Comparison of ENCODE assay signal across 29 cellular contexts in the genomic region with DNA sequence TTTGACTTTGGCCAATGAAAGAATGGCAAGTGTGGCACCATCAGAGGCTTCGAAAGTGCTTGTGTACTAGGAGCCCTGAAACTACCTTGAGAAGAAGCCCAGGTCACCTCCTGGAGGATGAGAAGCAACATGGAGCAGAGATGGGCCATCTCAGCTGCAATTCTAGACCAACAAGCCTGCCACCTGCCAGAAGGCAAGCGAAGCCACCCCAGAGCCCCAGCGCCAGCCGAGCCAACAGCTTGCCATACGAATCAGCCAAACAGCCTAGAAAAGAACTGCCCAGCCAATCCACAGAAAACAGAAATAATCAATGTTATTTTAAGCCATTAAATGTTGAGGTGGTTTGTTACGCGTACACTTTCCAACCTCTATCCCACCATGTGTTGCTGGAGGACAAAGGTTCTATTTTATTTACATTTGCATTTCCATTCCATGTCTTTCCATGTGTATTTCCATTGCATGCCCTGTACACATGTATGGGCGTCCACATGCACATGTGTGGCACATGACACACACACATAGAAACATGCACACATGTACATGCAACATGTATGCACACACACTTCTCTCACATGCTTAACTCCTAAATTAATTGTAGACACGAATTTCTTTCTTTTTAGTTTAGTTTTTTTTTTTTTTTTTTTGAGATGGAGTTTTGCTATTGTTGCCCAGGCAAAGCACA.
"Had no signal": no experiment of that assay in that cellular context is flagged by ENCODE, and none has a peak within 500 bp of the region (broad histone marks: within the 10 kb centered on the region; RNA-seq: fewer than 3 reads in every experiment).

No MANE protein-coding gene starts in this region.

- H3K4me1 ChIP-seq: foreskin keratinocyte, prostate gland, upper lobe of right lung had no signal

- H3K27me3 ChIP-seq: esophagus muscularis mucosa, foreskin keratinocyte, gastroesophageal sphincter, right atrium auricular region, suprapubic skin, transverse colon, upper lobe of right lung, vagina had no signal

- H3K36me3 ChIP-seq: esophagus muscularis mucosa, gastroesophageal sphincter, prostate gland, right atrium auricular region, suprapubic skin, transverse colon, upper lobe of right lung, vagina had no signal

- FAIRE-seq: endothelial cell of umbilical vein had no signal

- DNase-seq: dermis blood vessel endothelial cell; effector memory CD4-positive, alpha-beta T cell; foreskin keratinocyte; hypothalamus; immature natural killer cell; islet precursor cell; kidney glomerular epithelial cell; left ventricle myocardium superior; mesenchymal stem cell; mucosa of descending colon; naive B cell; nephron progenitor cell; nucleus accumbens; stimulated activated CD4-positive, alpha-beta T cell treated with anti-CD3 and anti-CD28 coated beads, Interleukin-15, amount 100 ng/mL, for 24 hours; stimulated activated CD4-positive, alpha-beta T cell treated with anti-CD3 and anti-CD28 coated beads, Interleukin-2, amount 100 ng/mL, for 48 hours; stimulated activated CD8-positive, alpha-beta memory T cell treated with anti-CD3 and anti-CD28 coated beads, Interleukin-4, amount 100 ng/mL, for 48 hours; stimulated activated naive CD4-positive, alpha-beta T cell; stimulated activated naive CD8-positive, alpha-beta T cell treated with anti-CD3 and anti-CD28 coated beads, Interleukin-15, amount 100 ng/mL, for 72 hours; transverse colon; upper lobe of right lung had no signal

- H3K27ac ChIP-seq: coronary artery, esophagus muscularis mucosa, foreskin keratinocyte, gastroesophageal sphincter, prostate gland, right atrium auricular region, skin epidermis, suprapubic skin, transverse colon, upper lobe of right lung, vagina had no signal

- H3K9me3 ChIP-seq: esophagus muscularis mucosa, gastroesophageal sphincter, mucosa of descending colon, prostate gland, right atrium auricular region, suprapubic skin, transverse colon, upper lobe of right lung, vagina had no signal

- H3K4me3 ChIP-seq: coronary artery, esophagus muscularis mucosa, gastroesophageal sphincter, mucosa of descending colon, prostate gland, right atrium auricular region, skin epidermis, suprapubic skin, transverse colon, upper lobe of right lung, vagina had no signal

- ATAC-seq: foreskin keratinocyte; gastroesophageal sphincter; left ventricle myocardium superior; mucosa of descending colon; stimulated activated naive CD8-positive, alpha-beta T cell treated with anti-CD3 and anti-CD28 coated beads, Interleukin-15, amount 100 ng/mL, for 72 hours; upper lobe of right lung had no signal
